ENCODE assay signal across 14 cellular contexts in genomic region chr12:26830358-26830757, GRCh38. TPM values are rescaled to one million over a fixed set of nuclear protein-coding genes. Genes with fewer than 3 reads are reported as not detected.
DNase-seq lines count a peak whose midpoint lies in the region; ATAC-seq and TF ChIP-seq lines count a peak whose summit lies in the region.
"Had no signal": no experiment of that assay in that cellular context is flagged by ENCODE, and none has a peak within 500 bp of the region (broad histone marks: within the 10 kb centered on the region; RNA-seq: fewer than 3 reads in every experiment).

No MANE protein-coding gene starts in this region.

- H3K36me3 ChIP-seq in stomach smooth muscle (ENCODE audit: control insufficient read depth in 2 of 2, insufficient read depth in 2 of 2, low read length in 2 of 2) = no peaks in the 10 kb centered on the region
- no peaks in the 10 kb centered on the region for H3K36me3 ChIP-seq in prostate gland
- H3K36me3 ChIP-seq: heart left ventricle, right atrium auricular region, vagina had no signal

- no peak overlapping the region for H3K9ac ChIP-seq in stomach smooth muscle (ENCODE audit: low read length in 2 of 2)

- intact Hi-C loops in activated naive CD4-positive, alpha-beta T cell treated with anti-CD3 and anti-CD28 coated beads for 36 hours (cut with micrococcal nuclease) = loop anchor here (5.0 kb wide), 2 partner anchors 358 to 733 kb away; no protein-coding TSS in a partner anchor
- intact Hi-C loops in prostate gland (cut with DNase I) = loop anchor here (10.0 kb wide), 2 partner anchors 54 to 716 kb away; no protein-coding TSS in a partner anchor

- H3K4me3 ChIP-seq in stomach smooth muscle (ENCODE audit: low read length in 2 of 2) = peak overlapping the region; percentile 47 to 68
- no peak overlapping the region for H3K4me3 ChIP-seq in prostate gland
- H3K4me3 ChIP-seq: SJSA1, vagina had no signal

- H3K27me3 Mint-ChIP-seq in activated naive CD4-positive, alpha-beta T cell treated with anti-CD3 and anti-CD28 coated beads for 36 hours (ENCODE audit: low read depth) = no peaks in the 10 kb centered on the region
- no peaks in the 10 kb centered on the region; the same call in 1 of the 2 replicates for H3K27me3 Mint-ChIP-seq in WTC11 (ENCODE audit: low read depth)
- H3K27me3 Mint-ChIP-seq in glutamatergic neuron (ENCODE audit: unreplicated experiment) = peaks cover 10% of the 10 kb centered on the region
- H3K27me3 Mint-ChIP-seq in HFFc6 (ENCODE audit: insufficient read depth) = peaks cover 4% of the 10 kb centered on the region; the same call in 1 of the 2 replicates

- POLR2A ChIA-PET in WTC11 (lab: Charles Lee) = no interaction called here

- H3K9me3 Mint-ChIP-seq in activated naive CD4-positive, alpha-beta T cell treated with anti-CD3 and anti-CD28 coated beads for 36 hours = no peaks in the 10 kb centered on the region
- no peaks in the 10 kb centered on the region for H3K9me3 Mint-ChIP-seq in WTC11
- peaks cover 7% of the 10 kb centered on the region for H3K9me3 Mint-ChIP-seq in glutamatergic neuron (ENCODE audit: unreplicated experiment)
- no peaks in the 10 kb centered on the region for H3K9me3 Mint-ChIP-seq in HFFc6

- H3K27ac Mint-ChIP-seq in activated naive CD4-positive, alpha-beta T cell treated with anti-CD3 and anti-CD28 coated beads for 36 hours = no peak overlapping the region
- no peak overlapping the region for H3K27ac Mint-ChIP-seq in WTC11
- no peak overlapping the region for H3K27ac Mint-ChIP-seq in glutamatergic neuron (ENCODE audit: unreplicated experiment)
- no peak overlapping the region for H3K27ac Mint-ChIP-seq in HFFc6

- no peak for DNase-seq in activated naive CD4-positive, alpha-beta T cell treated with anti-CD3 and anti-CD28 coated beads for 36 hours
- DNase-seq in activated naive CD4-positive, alpha-beta T cell (lab: John Stamatoyannopoulos, UW) = no peak
- DNase-seq in WTC11 (ENCODE audit: low spot score) (no peak), glutamatergic neuron (no peak), prostate gland (ENCODE audit: low spot score) (no peak), HFFc6 (no peak), NAMALWA (ENCODE audit: low spot score) (no peak)
- DNase-seq: heart left ventricle, NCI-H1048, NCI-H524 had no signal

- H3K9me3 ChIP-seq in stomach smooth muscle (ENCODE audit: control insufficient read depth in 2 of 2, low read length in 2 of 2) (no peaks in the 10 kb centered on the region), prostate gland (no peaks in the 10 kb centered on the region)
- H3K9me3 ChIP-seq: heart left ventricle, right atrium auricular region, SJSA1, vagina had no signal

- H3K4me1 ChIP-seq in stomach smooth muscle (ENCODE audit: control insufficient read depth, insufficient read depth, low read length) = peaks cover 18% of the 10 kb centered on the region
- H3K4me1 ChIP-seq in prostate gland (replicated peaks) = no peaks in the 10 kb centered on the region

- WGBS in prostate gland = 38% methylated on average over 1 of the region's 1 CpG

- H3K4me3 Mint-ChIP-seq in activated naive CD4-positive, alpha-beta T cell treated with anti-CD3 and anti-CD28 coated beads for 36 hours = peak overlapping the region; percentile 63
- peak overlapping the region; percentile 65 for H3K4me3 Mint-ChIP-seq in WTC11
- H3K4me3 Mint-ChIP-seq in glutamatergic neuron (ENCODE audit: unreplicated experiment) = peak overlapping the region; percentile 83
- no peak overlapping the region; the same call in 1 of the 2 replicates for H3K4me3 Mint-ChIP-seq in HFFc6

- TF ChIP-seq CTCF in WTC11 (IDR thresholded peaks at IDR 0.05) (no peak), glutamatergic neuron (IDR thresholded peaks at IDR 0.05; ENCODE audit: partially characterized antibody, unreplicated experiment) (no peak), prostate gland (IDR thresholded peaks at IDR 0.05) (no peak), HFFc6 (IDR thresholded peaks at IDR 0.05) (no peak)

- peaks cover 2% of the 10 kb centered on the region for H3K36me3 Mint-ChIP-seq in activated naive CD4-positive, alpha-beta T cell treated with anti-CD3 and anti-CD28 coated beads for 36 hours (ENCODE audit: low read depth)
- H3K36me3 Mint-ChIP-seq in WTC11 (no peaks in the 10 kb centered on the region), glutamatergic neuron (ENCODE audit: unreplicated experiment) (no peaks in the 10 kb centered on the region), HFFc6 (ENCODE audit: low read depth) (no peaks in the 10 kb centered on the region)

- H3K4me1 Mint-ChIP-seq in activated naive CD4-positive, alpha-beta T cell treated with anti-CD3 and anti-CD28 coated beads for 36 hours (ENCODE audit: low read depth) = peaks cover 54% of the 10 kb centered on the region
- H3K4me1 Mint-ChIP-seq in WTC11 = peaks cover 42% of the 10 kb centered on the region
- peaks cover 34% of the 10 kb centered on the region for H3K4me1 Mint-ChIP-seq in glutamatergic neuron (ENCODE audit: low read depth, unreplicated experiment)
- H3K4me1 Mint-ChIP-seq in HFFc6 (ENCODE audit: low read depth) = peaks cover 36% of the 10 kb centered on the region

- ATAC-seq in WTC11 = no peak
- ATAC-seq: heart left ventricle had no signal

- H3K27ac ChIP-seq in stomach smooth muscle (ENCODE audit: low read length) = no peak overlapping the region
- no peak overlapping the region for H3K27ac ChIP-seq in prostate gland
- H3K27ac ChIP-seq: SJSA1, vagina had no signal

- CTCF ChIA-PET in activated naive CD4-positive, alpha-beta T cell treated with anti-CD3 and anti-CD28 coated beads for 36 hours (lab: Charles Lee) = interaction anchor here (0.9 to 1.9 kb wide), 3 partner anchors 12 to 82 kb away, joined by 3 to 5 read pairs (median 4); no protein-coding TSS in a partner anchor
- CTCF ChIA-PET in WTC11 (lab: Charles Lee) = interaction anchor here (0.7 to 1.0 kb wide), 2 partner anchors 55 to 185 kb away, joined by 3 to 5 read pairs; no protein-coding TSS in a partner anchor

- TF ChIP-seq POLR2A in prostate gland (IDR thresholded peaks at IDR 0.05) = no peak

- H3K27me3 ChIP-seq in stomach smooth muscle (ENCODE audit: control insufficient read depth in 1 of 2, insufficient read depth in 2 of 2, low read length in 2 of 2) (no peaks in the 10 kb centered on the region), prostate gland (replicated peaks; ENCODE audit: insufficient read depth) (no peaks in the 10 kb centered on the region)
- H3K27me3 ChIP-seq: heart left ventricle, right atrium auricular region, SJSA1, vagina had no signal

TF ChIP-seq in WTC11, 78 proteins besides CTCF, POLR2A, EP300 and RAD21:
- no peak for TF ChIP-seq FOXP1 (CRISPR knock-in tag; IDR thresholded peaks at IDR 0.05; ENCODE audit: borderline replicate concordance)
- no peak for TF ChIP-seq SMAD4 (CRISPR knock-in tag; IDR thresholded peaks at IDR 0.05)
- TF ChIP-seq PRDM15 (CRISPR knock-in tag; IDR thresholded peaks at IDR 0.05) = no peak
- TF ChIP-seq IRF2 (CRISPR knock-in tag; IDR thresholded peaks at IDR 0.05; ENCODE audit: borderline replicate concordance, low read depth) = no peak
- TF ChIP-seq FOXK1 (CRISPR knock-in tag; IDR thresholded peaks at IDR 0.05) = no peak
- TF ChIP-seq ZNF317 (CRISPR knock-in tag; IDR thresholded peaks at IDR 0.05; ENCODE audit: borderline replicate concordance, low read depth) = no peak
- TF ChIP-seq SP1 (CRISPR knock-in tag; conservative IDR thresholded peaks at IDR 0.05) = no peak
- TF ChIP-seq TP53 (CRISPR knock-in tag; IDR thresholded peaks at IDR 0.05) = no peak
TF ChIP-seq in WTC11: peak in this region for 0.

RNA-seq across cellular contexts. Expression of gene ITPR2, which starts 2.6 kb away (rescaled TPM):
- 10 to 100 TPM; 24.4 to 24.5 TPM for total RNA-seq in activated naive CD4-positive, alpha-beta T cell treated with anti-CD3 and anti-CD28 coated beads for 36 hours
- total RNA-seq in WTC11 (2021) = 32.2 to 50.7 TPM (median 34.2 TPM) in 3 replicates
- 77.9 TPM for total RNA-seq in glutamatergic neuron (ENCODE audit: unreplicated experiment)
- total RNA-seq in prostate gland = 10 to 100 TPM; 30.0 to 44.4 TPM
- 1 to 10 TPM; 6.9 to 8.4 (median 7.6) TPM for total RNA-seq in HFFc6 (2021; fragmentation: NEBNext Ultra II Directional; extraction: Animal tissue kit (Norgen Biotek cat#: 25700))

Comparison
In these comparisons a context has a peak if more than half of its experiments do, and no peak if none do; other contexts are left out.
1. H3K4me3 ChIP-seq: peak in stomach smooth muscle (2 of 2); none in prostate gland (0 of 2).